In the genomic region with DNA sequence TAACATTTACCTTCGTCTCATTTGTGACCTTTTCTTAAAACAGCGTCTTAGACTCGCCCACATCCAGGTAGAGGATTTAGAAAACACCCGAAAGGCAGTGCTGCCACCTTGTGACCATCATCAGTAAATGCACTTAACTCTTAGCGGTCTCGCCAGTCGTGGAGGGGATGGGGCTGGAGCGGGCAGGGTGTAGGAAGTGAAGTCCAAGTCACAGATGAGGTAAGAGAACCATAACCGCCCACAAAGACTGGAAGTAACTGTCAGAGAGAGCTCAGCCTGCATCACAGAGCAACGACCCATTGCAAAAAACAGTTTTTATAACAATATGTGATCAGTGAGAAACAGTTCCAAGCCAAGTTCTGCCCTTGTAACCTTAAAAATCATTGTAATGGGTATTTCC, we compare ENCODE assay signal across 9 cellular contexts. TPM values are rescaled to one million over a fixed set of nuclear protein-coding genes. Genes with fewer than 3 reads are reported as not detected.
DNase-seq lines count a peak whose midpoint lies in the region; ATAC-seq and TF ChIP-seq lines count a peak whose summit lies in the region.
"Had no signal": no experiment of that assay in that cellular context is flagged by ENCODE, and none has a peak within 500 bp of the region (broad histone marks: within the 10 kb centered on the region; RNA-seq: fewer than 3 reads in every experiment).

No MANE protein-coding gene starts in this region.

- no peak overlapping the region for H3K4me3 Mint-ChIP-seq in activated CD8-positive, alpha-beta memory T cell treated with anti-CD3 and anti-CD28 coated beads, Interleukin-2, amount 10 ng/mL, durations not matched to agents 7 days and 5 days
- H3K4me3 Mint-ChIP-seq in natural killer cell: peak overlapping the region; percentile 43

- H3K27me3 ChIP-seq in HUES64 (ENCODE audit: insufficient read depth, low read length): peaks cover 29% of the 10 kb centered on the region

- peaks cover 17% of the 10 kb centered on the region for H3K4me1 Mint-ChIP-seq in activated CD8-positive, alpha-beta memory T cell treated with anti-CD3 and anti-CD28 coated beads, Interleukin-2, amount 10 ng/mL, durations not matched to agents 7 days and 5 days
- H3K4me1 Mint-ChIP-seq in natural killer cell: peaks cover 15 to 18% of the 10 kb centered on the region in 2 donors

- CTCF ChIA-PET in activated CD8-positive, alpha-beta memory T cell treated with anti-CD3 and anti-CD28 coated beads, Interleukin-2, amount 10 ng/mL, durations not matched to agents 7 days and 5 days (lab: Charles Lee): interaction anchor here (0.6 to 8.2 kb wide), 15 partner anchors 9 to 79 kb away, joined by 3 to 136 read pairs (median 6); a partner anchor contains a TSS

- peak overlapping the region; percentile 51 for H3K4me3 ChIP-seq in HUES64 (ENCODE audit: low read length)

- H3K9me3 ChIP-seq in HUES64 (ENCODE audit: insufficient read depth, low read depth, low read length): no peaks in the 10 kb centered on the region

- H3K36me3 Mint-ChIP-seq in activated CD8-positive, alpha-beta memory T cell treated with anti-CD3 and anti-CD28 coated beads, Interleukin-2, amount 10 ng/mL, durations not matched to agents 7 days and 5 days: no peaks in the 10 kb centered on the region
- no peaks in the 10 kb centered on the region for H3K36me3 Mint-ChIP-seq in natural killer cell

- TF ChIP-seq CTCF in natural killer cell (IDR thresholded peaks at IDR 0.05): peak; percentile 83

- H3K36me3 ChIP-seq in HUES64 (ENCODE audit: insufficient read depth, low read length): no peaks in the 10 kb centered on the region

- ATAC-seq in activated CD8-positive, alpha-beta memory T cell treated with anti-CD3 and anti-CD28 coated beads, Interleukin-2, amount 10 ng/mL, durations not matched to agents 7 days and 5 days: peak; percentile 87
- ATAC-seq in natural killer cell (peak; percentile 85 to 96 (median 95)), HG02981 (IDR thresholded peaks at IDR 0.05; ENCODE audit: unreplicated experiment) (no peak)

- no peak overlapping the region for H3K27ac ChIP-seq in HUES64 (ENCODE audit: low read depth, low read length)

- no peaks in the 10 kb centered on the region for H3K4me1 ChIP-seq in HUES64 (ENCODE audit: insufficient read depth, low read length)

- WGBS in HUES64: 5% methylated on average over 10 of the region's 10 CpGs

- peaks cover 49% of the 10 kb centered on the region for H3K27me3 Mint-ChIP-seq in activated CD8-positive, alpha-beta memory T cell treated with anti-CD3 and anti-CD28 coated beads, Interleukin-2, amount 10 ng/mL, durations not matched to agents 7 days and 5 days
- H3K27me3 Mint-ChIP-seq in natural killer cell (ENCODE audit: low read depth in 2 of 2): peaks cover 18 to 32% of the 10 kb centered on the region in 2 donors

- intact Hi-C loops in natural killer cell (cut with micrococcal nuclease): loop anchor here (1.0 kb wide), 1 partner anchor 32 kb away; no protein-coding TSS in a partner anchor

- H3K9me3 Mint-ChIP-seq in activated CD8-positive, alpha-beta memory T cell treated with anti-CD3 and anti-CD28 coated beads, Interleukin-2, amount 10 ng/mL, durations not matched to agents 7 days and 5 days (ENCODE audit: low read depth): no peaks in the 10 kb centered on the region
- H3K9me3 Mint-ChIP-seq in natural killer cell: no peaks in the 10 kb centered on the region
- H3K9me3 Mint-ChIP-seq: T-helper 1 cell treated with Interleukin-12 subunit alpha and Interleukin-12 subunit beta and Interleukin-4 antibody, amounts not matched to agents 30 μg/mL and 1 μg/mL, for 36 hours had no signal

- H3K9ac ChIP-seq in HUES64 (ENCODE audit: low read depth, low read length): no peak overlapping the region

- no peak for TF ChIP-seq POLR2A in erythroblast (IDR thresholded peaks at IDR 0.05; ENCODE audit: low read length)

- DNase-seq in D341Med (ENCODE audit: low spot score) (peak; percentile 84), NOMO-1 (lab: John Stamatoyannopoulos, UW; ENCODE audit: unreplicated experiment in 2 of 2) (peak; percentile 95), erythroblast (lab: John Stamatoyannopoulos, UW) (peak; percentile 65 to 81), natural killer cell (peak; percentile 43)
- DNase-seq in activated CD8-positive, alpha-beta memory T cell treated with anti-CD3 and anti-CD28 coated beads, Interleukin-2, amount 10 ng/mL, durations not matched to agents 7 days and 5 days: peak; percentile 83
- DNase-seq in stimulated activated naive CD4-positive, alpha-beta T cell treated with Interleukin-2 at 50 U/mL for 16 hours (lab: John Stamatoyannopoulos, UW): peak; percentile 53

- H3K27ac Mint-ChIP-seq in activated CD8-positive, alpha-beta memory T cell treated with anti-CD3 and anti-CD28 coated beads, Interleukin-2, amount 10 ng/mL, durations not matched to agents 7 days and 5 days: no peak overlapping the region
- H3K27ac Mint-ChIP-seq in natural killer cell: no peak overlapping the region
- H3K27ac Mint-ChIP-seq: T-helper 1 cell treated with Interleukin-12 subunit alpha and Interleukin-12 subunit beta and Interleukin-4 antibody, amounts not matched to agents 30 μg/mL and 1 μg/mL, for 36 hours had no signal

RNA-seq across cellular contexts. Expression of a gene that starts 10.7 kb away (rescaled TPM):
- polyA plus RNA-seq in HUES64 (2013, experiment 1 of 2): not detected
- polyA plus RNA-seq in HUES64 (2013, experiment 2 of 2): not detected
- total RNA-seq in activated CD8-positive, alpha-beta memory T cell treated with anti-CD3 and anti-CD28 coated beads, Interleukin-2, amount 10 ng/mL, durations not matched to agents 7 days and 5 days: not detected
- 1 to 10 TPM in 2 of 3 donors, not detected in 1; 1.3 to 1.7 TPM for total RNA-seq in natural killer cell

RNA-seq across cellular contexts. Expression of a gene that starts 30.3 kb away (rescaled TPM):
- not detected for polyA plus RNA-seq in HUES64 (2013, experiment 1 of 2)
- polyA plus RNA-seq in HUES64 (2013, experiment 2 of 2): not detected
- not detected for total RNA-seq in activated CD8-positive, alpha-beta memory T cell treated with anti-CD3 and anti-CD28 coated beads, Interleukin-2, amount 10 ng/mL, durations not matched to agents 7 days and 5 days
- total RNA-seq in natural killer cell: not detected

RNA-seq across cellular contexts. Expression of a gene that starts 58.8 kb away (rescaled TPM):
- polyA plus RNA-seq in HUES64 (2013, experiment 1 of 2): not detected
- not detected for polyA plus RNA-seq in HUES64 (2013, experiment 2 of 2)
- not detected for total RNA-seq in activated CD8-positive, alpha-beta memory T cell treated with anti-CD3 and anti-CD28 coated beads, Interleukin-2, amount 10 ng/mL, durations not matched to agents 7 days and 5 days
- not detected for total RNA-seq in natural killer cell

RNA-seq across cellular contexts. Expression of a gene that starts 59.2 kb away (rescaled TPM):
- not detected for polyA plus RNA-seq in HUES64 (2013, experiment 1 of 2)
- not detected for polyA plus RNA-seq in HUES64 (2013, experiment 2 of 2)
- not detected for total RNA-seq in activated CD8-positive, alpha-beta memory T cell treated with anti-CD3 and anti-CD28 coated beads, Interleukin-2, amount 10 ng/mL, durations not matched to agents 7 days and 5 days
- not detected for total RNA-seq in natural killer cell

Comparison
In these comparisons a context has a peak if more than half of its experiments do, and no peak if none do; other contexts are left out.
1. DNase-seq: peak in every context shown above with its lines; median percentile 95 in NOMO-1; 84 in D341Med; 83 in activated CD8-positive, alpha-beta memory T cell treated with anti-CD3 and anti-CD28 coated beads, Interleukin-2, amount 10 ng/mL, durations not matched to agents 7 days and 5 days; 73 in erythroblast; 53 in stimulated activated naive CD4-positive, alpha-beta T cell treated with Interleukin-2 at 50 U/mL for 16 hours; 43 in natural killer cell.